In genomic region chr6:30211899-30212298, GRCh38 we compare ENCODE assay signal across 9 cellular contexts. TPM values are rescaled to one million over a fixed set of nuclear protein-coding genes. Genes with fewer than 3 reads are reported as not detected.
DNase-seq lines count a peak whose midpoint lies in the region; ATAC-seq and TF ChIP-seq lines count a peak whose summit lies in the region.
"Had no signal": no experiment of that assay in that cellular context is flagged by ENCODE, and none has a peak within 500 bp of the region (broad histone marks: within the 10 kb centered on the region; RNA-seq: fewer than 3 reads in every experiment).

No MANE protein-coding gene starts in this region.

- no peaks in the 10 kb centered on the region for H3K36me3 ChIP-seq in ascending aorta
- H3K36me3 ChIP-seq in right lobe of liver: no peaks in the 10 kb centered on the region
- no peaks in the 10 kb centered on the region for H3K36me3 ChIP-seq in upper lobe of left lung

- intact Hi-C loops in ascending aorta (cut with DNase I) (loop anchor here (2.0 to 10.0 kb wide), 6 partner anchors 109 to 577 kb away; partner anchors contain the start of genes GABBR1, HLA-A, HLA-E and HLA-F), right lobe of liver (cut with DNase I) (no loop called here)

- ATAC-seq in right lobe of liver: no peak
- no peak for ATAC-seq in upper lobe of left lung (ENCODE audit: low FRiP score in 2 of 2)

- H3K27ac Mint-ChIP-seq in activated naive CD4-positive, alpha-beta T cell treated with anti-CD3 and anti-CD28 coated beads, Interleukin-2, amount 10 ng/mL, durations not matched to agents 7 days and 5 days: peak overlapping the region; percentile 100

- peaks cover 7% of the 10 kb centered on the region for H3K27me3 Mint-ChIP-seq in activated naive CD4-positive, alpha-beta T cell treated with anti-CD3 and anti-CD28 coated beads, Interleukin-2, amount 10 ng/mL, durations not matched to agents 7 days and 5 days

- no peak overlapping the region for H3K27ac ChIP-seq in ascending aorta
- H3K27ac ChIP-seq in right lobe of liver: peak overlapping the region in 2 of 3 donors; percentile 98 to 99
- peak overlapping the region in 2 of 4 donors; percentile 36 to 99 for H3K27ac ChIP-seq in upper lobe of left lung

- H3K9me3 ChIP-seq in ascending aorta (no peaks in the 10 kb centered on the region), right lobe of liver (no peaks in the 10 kb centered on the region), upper lobe of left lung (no peaks in the 10 kb centered on the region)

- DNase-seq in activated naive CD4-positive, alpha-beta T cell treated with anti-CD3 and anti-CD28 coated beads, Interleukin-2, amount 10 ng/mL, durations not matched to agents 7 days and 5 days: no peak
- DNase-seq in activated naive CD4-positive, alpha-beta T cell (lab: John Stamatoyannopoulos, UW): no peak
- no peak for DNase-seq in ascending aorta (ENCODE audit: low spot score in 2 of 2)
- no peak for DNase-seq in right lobe of liver
- no peak for DNase-seq in upper lobe of left lung
- no peak for DNase-seq in NCI-H187 treated with DMSO at 0.1 percent for 48 hours (lab: John Stamatoyannopoulos, UW)
- no peak for DNase-seq in NCI-H1436 treated with DMSO at 0.1 percent for 48 hours (lab: John Stamatoyannopoulos, UW)
- no peak for DNase-seq in COR-L47 (lab: John Stamatoyannopoulos, UW)

- H3K4me3 ChIP-seq in ascending aorta: peak overlapping the region; percentile 72 to 97
- peak overlapping the region; percentile 76 to 99 (median 95) for H3K4me3 ChIP-seq in right lobe of liver
- H3K4me3 ChIP-seq in upper lobe of left lung: peak overlapping the region in 3 of 4 donors; percentile 72 to 97 (median 79)

- no peak for TF ChIP-seq POLR2A in right lobe of liver (IDR thresholded peaks at IDR 0.05)
- no peak for TF ChIP-seq POLR2A in upper lobe of left lung (IDR thresholded peaks at IDR 0.05)

- CTCF ChIA-PET in activated naive CD4-positive, alpha-beta T cell treated with anti-CD3 and anti-CD28 coated beads, Interleukin-2, amount 10 ng/mL, durations not matched to agents 7 days and 5 days (lab: Charles Lee): no interaction called here

- no peaks in the 10 kb centered on the region for H3K9me3 Mint-ChIP-seq in activated naive CD4-positive, alpha-beta T cell treated with anti-CD3 and anti-CD28 coated beads, Interleukin-2, amount 10 ng/mL, durations not matched to agents 7 days and 5 days

- H3K27me3 ChIP-seq in ascending aorta (no peaks in the 10 kb centered on the region), right lobe of liver (no peaks in the 10 kb centered on the region), upper lobe of left lung (no peaks in the 10 kb centered on the region)

- TF ChIP-seq CTCF in ascending aorta (IDR thresholded peaks at IDR 0.05) (no peak), right lobe of liver (IDR thresholded peaks at IDR 0.05) (no peak), upper lobe of left lung (IDR thresholded peaks at IDR 0.05) (no peak)

- H3K4me3 Mint-ChIP-seq in activated naive CD4-positive, alpha-beta T cell treated with anti-CD3 and anti-CD28 coated beads, Interleukin-2, amount 10 ng/mL, durations not matched to agents 7 days and 5 days: peak overlapping the region; percentile 99

- TF ChIP-seq EP300 in upper lobe of left lung (IDR thresholded peaks at IDR 0.05): no peak

- peaks cover 60% of the 10 kb centered on the region for H3K4me1 Mint-ChIP-seq in activated naive CD4-positive, alpha-beta T cell treated with anti-CD3 and anti-CD28 coated beads, Interleukin-2, amount 10 ng/mL, durations not matched to agents 7 days and 5 days

- H3K36me3 Mint-ChIP-seq in activated naive CD4-positive, alpha-beta T cell treated with anti-CD3 and anti-CD28 coated beads, Interleukin-2, amount 10 ng/mL, durations not matched to agents 7 days and 5 days: peaks cover 35% of the 10 kb centered on the region

- 10% methylated on average over 3 of the region's 3 CpGs for WGBS in right lobe of liver (ENCODE audit: insufficient coverage, low coverage, low lambda C conversion rate, missing lambda C conversion rate)
- WGBS in upper lobe of left lung, 2 donors: 28 to 31% methylated on average over 3 of the region's 3 CpGs

- H3K4me1 ChIP-seq in ascending aorta: peaks cover 7 to 28% of the 10 kb centered on the region in 2 donors
- H3K4me1 ChIP-seq in right lobe of liver: peaks cover 0 to 46% (median 19%) of the 10 kb centered on the region in 4 donors
- H3K4me1 ChIP-seq in upper lobe of left lung: peaks cover 48 to 69% (median 55%) of the 10 kb centered on the region in 4 donors

RNA-seq across cellular contexts. Expression of gene TRIM26, which starts 1.3 kb away (rescaled TPM):
- total RNA-seq in ascending aorta (38.6 TPM), right lobe of liver (10 to 100 TPM; 28.8 to 47.5 (median 38.9) TPM), upper lobe of left lung (10 to 100 TPM; 38.4 to 67.1 (median 53.8) TPM)

RNA-seq across cellular contexts. Expression of gene TRIM15, which starts 48.6 kb away (rescaled TPM):
- total RNA-seq in ascending aorta (not detected), right lobe of liver (10 to 100 TPM in 1 of 6 experiments, 1 to 10 TPM in 5; 1.7 to 17.7 (median 5.7) TPM), upper lobe of left lung (1 to 10 TPM in 1 of 6 donors, under 1 TPM in 1, not detected in 4; 0.30 to 1.0 TPM)
- total RNA-seq: myocyte had no signal

RNA-seq across cellular contexts. Expression of gene TRIM10, which starts 50.9 kb away (rescaled TPM):
- total RNA-seq in ascending aorta (not detected), right lobe of liver (1 to 10 TPM in 5 of 6 experiments, under 1 TPM in 1; 0.74 to 2.4 (median 1.4) TPM), upper lobe of left lung (1 to 10 TPM in 1 of 6 donors, under 1 TPM in 3, not detected in 2; 0.07 to 1.4 (median 0.13) TPM)
- total RNA-seq: myocyte had no signal

Comparison
In these comparisons a context has a peak if more than half of its experiments do, and no peak if none do; other contexts are left out.
1. H3K27ac ChIP-seq: peak in right lobe of liver (2 of 3); none in ascending aorta (0 of 2).
2. Peak in every context shown above with its lines, with median percentiles within 50 percentile points of each other: H3K4me3 ChIP-seq.